Comparison of ENCODE assay signal across 8 cellular contexts in the genomic region with DNA sequence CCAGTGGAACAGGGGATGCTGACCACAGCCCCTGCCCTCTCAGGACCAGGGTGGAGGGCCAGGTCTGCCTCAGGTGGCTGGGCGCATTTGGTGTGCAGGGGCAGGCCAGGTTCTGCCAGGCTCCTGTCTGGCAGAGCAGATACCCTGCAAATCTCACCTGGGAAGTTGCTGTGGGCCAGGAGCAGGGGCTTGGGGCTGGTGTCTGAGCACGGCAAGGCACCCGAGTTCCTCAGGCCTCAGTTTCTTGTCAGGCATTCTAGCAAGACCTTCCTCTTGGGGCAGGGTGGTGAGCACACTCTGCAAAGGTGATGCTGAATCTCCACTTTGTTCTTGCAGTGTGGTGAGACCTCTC. TPM values are rescaled to one million over a fixed set of nuclear protein-coding genes. Genes with fewer than 3 reads are reported as not detected.
DNase-seq lines count a peak whose midpoint lies in the region; ATAC-seq and TF ChIP-seq lines count a peak whose summit lies in the region.

No MANE protein-coding gene starts in this region.

- intact Hi-C loops in activated CD4-positive, alpha-beta T cell treated with anti-CD3 and anti-CD28 coated beads for 36 hours (cut with DNase I, micrococcal nuclease), result no loop called here

- H3K9ac ChIP-seq in iPS-15b (ENCODE audit: low read depth, low read length), result peak overlapping the region; percentile 12

- H3K4me3 Mint-ChIP-seq in activated CD4-positive, alpha-beta T cell treated with anti-CD3 and anti-CD28 coated beads for 36 hours, result peak overlapping the region; percentile 83
- H3K4me3 Mint-ChIP-seq in stimulated activated naive CD8-positive, alpha-beta T cell treated with anti-CD3 and anti-CD28 coated beads, Interleukin-15, amount 100 ng/mL, for 72 hours, result peak overlapping the region; percentile 13 to 42

- no peaks in the 10 kb centered on the region for H3K9me3 Mint-ChIP-seq in activated CD4-positive, alpha-beta T cell treated with anti-CD3 and anti-CD28 coated beads for 36 hours (ENCODE audit: low read depth)
- no peaks in the 10 kb centered on the region for H3K9me3 Mint-ChIP-seq in stimulated activated naive CD8-positive, alpha-beta T cell treated with anti-CD3 and anti-CD28 coated beads, Interleukin-15, amount 100 ng/mL, for 72 hours

- no peaks in the 10 kb centered on the region for H3K27me3 ChIP-seq in iPS-15b (ENCODE audit: control insufficient read depth, insufficient read depth, low read length)

- peak overlapping the region; percentile 31 for H3K27ac Mint-ChIP-seq in activated CD4-positive, alpha-beta T cell treated with anti-CD3 and anti-CD28 coated beads for 36 hours
- H3K27ac Mint-ChIP-seq in stimulated activated naive CD8-positive, alpha-beta T cell treated with anti-CD3 and anti-CD28 coated beads, Interleukin-15, amount 100 ng/mL, for 72 hours, result no peak overlapping the region

- H3K4me1 ChIP-seq in iPS-15b (ENCODE audit: control insufficient read depth, insufficient read depth, low read length), result peaks cover 3% of the 10 kb centered on the region

- H3K4me1 Mint-ChIP-seq in activated CD4-positive, alpha-beta T cell treated with anti-CD3 and anti-CD28 coated beads for 36 hours, result peaks cover 18% of the 10 kb centered on the region
- peaks cover 45% of the 10 kb centered on the region for H3K4me1 Mint-ChIP-seq in stimulated activated naive CD8-positive, alpha-beta T cell treated with anti-CD3 and anti-CD28 coated beads, Interleukin-15, amount 100 ng/mL, for 72 hours

- peak overlapping the region; percentile 62 for H3K4me3 ChIP-seq in iPS-15b (ENCODE audit: low read depth, low read length)

- ATAC-seq in activated CD4-positive, alpha-beta T cell treated with anti-CD3 and anti-CD28 coated beads for 36 hours, result no peak
- ATAC-seq in stimulated activated naive CD8-positive, alpha-beta T cell treated with anti-CD3 and anti-CD28 coated beads, Interleukin-15, amount 100 ng/mL, for 72 hours, result no peak

- no peak for TF ChIP-seq CTCF in VCaP (conservative IDR thresholded peaks at IDR 0.05)

- H3K27ac ChIP-seq in VCaP, result peak overlapping the region; percentile 79; the same call in 1 of the 2 replicates

- DNase-seq in activated CD4-positive, alpha-beta T cell treated with anti-CD3 and anti-CD28 coated beads for 36 hours, result no peak
- no peak for DNase-seq in activated CD4-positive, alpha-beta T cell treated with anti-CD3 and anti-CD28 coated beads, Interleukin-2, amount 50 U/mL, for 48 hours
- no peak for DNase-seq in stimulated activated naive CD8-positive, alpha-beta T cell treated with anti-CD3 and anti-CD28 coated beads, Interleukin-15, amount 100 ng/mL, for 72 hours
- DNase-seq in foreskin melanocyte, result no peak
- DNase-seq in amygdala (lab: John Stamatoyannopoulos, UW), result no peak
- DNase-seq in DMS 273 treated with DMSO at 0.1 percent for 48 hours (lab: John Stamatoyannopoulos, UW), result no peak

- no peaks in the 10 kb centered on the region for H3K36me3 Mint-ChIP-seq in activated CD4-positive, alpha-beta T cell treated with anti-CD3 and anti-CD28 coated beads for 36 hours (ENCODE audit: low read depth)

- H3K36me3 ChIP-seq in iPS-15b (ENCODE audit: control insufficient read depth, insufficient read depth, low read length), result no peaks in the 10 kb centered on the region

- CTCF ChIA-PET in activated CD4-positive, alpha-beta T cell treated with anti-CD3 and anti-CD28 coated beads for 36 hours (lab: Charles Lee), result no interaction called here

- no peaks in the 10 kb centered on the region for H3K27me3 Mint-ChIP-seq in activated CD4-positive, alpha-beta T cell treated with anti-CD3 and anti-CD28 coated beads for 36 hours
- H3K27me3 Mint-ChIP-seq in stimulated activated naive CD8-positive, alpha-beta T cell treated with anti-CD3 and anti-CD28 coated beads, Interleukin-15, amount 100 ng/mL, for 72 hours, result no peaks in the 10 kb centered on the region

- H3K9me3 ChIP-seq in iPS-15b (ENCODE audit: control insufficient read depth, insufficient read depth, low read length), result no peaks in the 10 kb centered on the region

- POLR2A ChIA-PET in activated CD4-positive, alpha-beta T cell treated with anti-CD3 and anti-CD28 coated beads for 36 hours (lab: Charles Lee), result interaction anchor here (1.0 kb wide), 1 partner anchor 235 kb away, joined by 3 read pairs; a partner anchor contains a TSS

RNA-seq across cellular contexts. Expression of a gene that starts 1.1 kb away (rescaled TPM):
- 1 to 10 TPM; 5.3 to 9.7 TPM for total RNA-seq in activated CD4-positive, alpha-beta T cell treated with anti-CD3 and anti-CD28 coated beads for 36 hours

RNA-seq across cellular contexts. Expression of a gene that starts 47.8 kb away (rescaled TPM):
- 10 to 100 TPM in 1 of 2 experiments, 1 to 10 TPM in 1; 9.9 to 11.9 TPM for total RNA-seq in activated CD4-positive, alpha-beta T cell treated with anti-CD3 and anti-CD28 coated beads for 36 hours
